Comparison of ENCODE assay signal across 8 cellular contexts in genomic region chr10:100370561-100370975, GRCh38. TPM values are rescaled to one million over a fixed set of nuclear protein-coding genes. Genes with fewer than 3 reads are reported as not detected.
DNase-seq lines count a peak whose midpoint lies in the region; ATAC-seq and TF ChIP-seq lines count a peak whose summit lies in the region.

No MANE protein-coding gene starts in this region.

- H3K79me2 ChIP-seq in ACC112 (ENCODE audit: control insufficient read depth, insufficient read depth, low read length, unreplicated experiment), result no peaks in the 10 kb centered on the region

- no peaks in the 10 kb centered on the region for H3K27me3 Mint-ChIP-seq in WTC11 (ENCODE audit: low read depth)

- TF ChIP-seq CTCF in WTC11 (IDR thresholded peaks at IDR 0.05) (no peak), fibroblast of villous mesenchyme (IDR thresholded peaks at IDR 0.05; ENCODE audit: insufficient read depth, low read depth, low read length) (no peak), spleen (IDR thresholded peaks at IDR 0.05 in 8 of 11, conservative IDR thresholded peaks at IDR 0.05 in 3 of 11) (no peak)

- H3K27me3 ChIP-seq in ACC112 (ENCODE audit: insufficient read depth, low read length) (no peaks in the 10 kb centered on the region), spleen (replicated peaks in 1 of 7) (no peaks in the 10 kb centered on the region)

- POLR2A ChIA-PET in WTC11 (lab: Charles Lee), result interaction anchor here (0.7 to 1.9 kb wide), 2 partner anchors 10 to 24 kb away, joined by 5 to 17 read pairs; partner anchors contain the start of gene SCD

- TF ChIP-seq POLR2A in spleen (IDR thresholded peaks at IDR 0.05), result no peak

- no peaks in the 10 kb centered on the region for H3K9me3 ChIP-seq in spleen

- H3K4me1 ChIP-seq in ACC112 (ENCODE audit: control insufficient read depth, insufficient read depth, low read length, unreplicated experiment), result peaks cover 39% of the 10 kb centered on the region
- peaks cover 34 to 57% (median 45%) of the 10 kb centered on the region in 6 donors for H3K4me1 ChIP-seq in spleen

- intact Hi-C loops in spleen (cut with DNase I; ENCODE audit: low total_unique reads), result no loop called here

- 48 to 60% (median 51%) methylated on average over 5 of the region's 5 CpGs for WGBS in spleen, 5 donors

- H3K4me1 Mint-ChIP-seq in WTC11, result peaks cover 15% of the 10 kb centered on the region

- H3K27ac Mint-ChIP-seq in WTC11, result peak overlapping the region; percentile 92

- H3K36me3 Mint-ChIP-seq in WTC11, result no peaks in the 10 kb centered on the region

- no peak overlapping the region for H3K4me3 Mint-ChIP-seq in WTC11

- ATAC-seq in WTC11, result no peak
- ATAC-seq in GM18520 (IDR thresholded peaks at IDR 0.05; ENCODE audit: unreplicated experiment), result no peak
- ATAC-seq in GM19328 (IDR thresholded peaks at IDR 0.05; ENCODE audit: unreplicated experiment), result no peak
- no peak for ATAC-seq in GM19351 (IDR thresholded peaks at IDR 0.05; ENCODE audit: unreplicated experiment)

- H3K4me3 ChIP-seq in ACC112 (ENCODE audit: low read depth, low read length) (peak overlapping the region; percentile 44; the same call in 1 of the 2 replicates), fibroblast of villous mesenchyme (ENCODE audit: low read depth, low read length) (no peak overlapping the region), spleen (no peak overlapping the region)

- no peaks in the 10 kb centered on the region for H3K9me3 Mint-ChIP-seq in WTC11

- no peaks in the 10 kb centered on the region for H3K36me3 ChIP-seq in ACC112 (ENCODE audit: insufficient read depth, low read length)
- H3K36me3 ChIP-seq in spleen, result no peaks in the 10 kb centered on the region

- peak in 71 of 76 experiments; percentile 11 to 93 (median 70) for DNase-seq in HUDEP-2 (lab: John Stamatoyannopoulos, UW; ENCODE audit: unreplicated experiment in 76 of 76)
- DNase-seq in WTC11 (ENCODE audit: low spot score), result no peak
- peak; percentile 75 for DNase-seq in fibroblast of villous mesenchyme (ENCODE audit: low read depth)
- DNase-seq in spleen, result no peak

- H2AFZ ChIP-seq in ACC112 (ENCODE audit: low read length, unreplicated experiment), result peak overlapping the region; percentile 63

- CTCF ChIA-PET in WTC11 (lab: Charles Lee), result interaction anchor here (0.9 to 1.5 kb wide), 6 partner anchors 24 to 165 kb away, joined by 4 to 10 read pairs (median 4); partner anchors contain the start of genes HIF1AN and SCD

- H3K27ac ChIP-seq in ACC112 (ENCODE audit: low read depth, low read length) (peak overlapping the region; percentile 77), spleen (peak overlapping the region; percentile 38 to 94 (median 80))

TF ChIP-seq in WTC11, 78 proteins besides CTCF, POLR2A, EP300 and RAD21:
- TF ChIP-seq E2F1 (CRISPR knock-in tag; IDR thresholded peaks at IDR 0.05) (no peak), RELA (CRISPR knock-in tag; IDR thresholded peaks at IDR 0.05; ENCODE audit: borderline replicate concordance) (no peak), GABPB1 (CRISPR knock-in tag; IDR thresholded peaks at IDR 0.05) (no peak), NR3C1 (CRISPR knock-in tag; conservative IDR thresholded peaks at IDR 0.05; ENCODE audit: low read depth) (no peak), ZNF232 (CRISPR knock-in tag; IDR thresholded peaks at IDR 0.05) (no peak), CREM (CRISPR knock-in tag; IDR thresholded peaks at IDR 0.05) (no peak), ZNF512 (CRISPR knock-in tag; IDR thresholded peaks at IDR 0.05; ENCODE audit: borderline replicate concordance) (no peak), ZNF138 (CRISPR knock-in tag; conservative IDR thresholded peaks at IDR 0.05) (no peak), TEAD1 (CRISPR knock-in tag; IDR thresholded peaks at IDR 0.05) (no peak), TEAD4 (CRISPR knock-in tag; IDR thresholded peaks at IDR 0.05) (no peak), NR1H2 (CRISPR knock-in tag; IDR thresholded peaks at IDR 0.05) (no peak), ATF6 (CRISPR knock-in tag; IDR thresholded peaks at IDR 0.05) (no peak), ZNF396 (CRISPR knock-in tag; IDR thresholded peaks at IDR 0.05; ENCODE audit: borderline replicate concordance) (no peak), SOX15 (CRISPR knock-in tag; IDR thresholded peaks at IDR 0.05) (no peak), HMGXB4 (CRISPR knock-in tag; IDR thresholded peaks at IDR 0.05) (no peak), ZNF121 (CRISPR knock-in tag; IDR thresholded peaks at IDR 0.05) (no peak), ATF1 (CRISPR knock-in tag; IDR thresholded peaks at IDR 0.05) (no peak), ATF2 (CRISPR knock-in tag; IDR thresholded peaks at IDR 0.05; ENCODE audit: borderline replicate concordance, low read depth) (no peak)

RNA-seq across cellular contexts. Expression of gene SCD, which starts 23.5 kb away (rescaled TPM):
- total RNA-seq in WTC11 (2021) (490 to 556 TPM (median 501 TPM) in 3 replicates), fibroblast of villous mesenchyme (819 and 937 TPM in 2 replicates), spleen (10 to 100 TPM; 21.0 to 56.3 (median 40.1) TPM)
- 1 to 10 TPM; 2.1 to 8.3 (median 5.9) TPM for polyA plus RNA-seq in spleen

RNA-seq across cellular contexts. Expression of gene PKD2L1, which starts 40.5 kb away (rescaled TPM):
- total RNA-seq in WTC11 (2021) (0.09 TPM in 1 of 3 replicates, not detected in the others), fibroblast of villous mesenchyme (not detected in 2 replicates), spleen (1 to 10 TPM in 6 of 7 donors, not detected in 1; 3.0 to 8.7 (median 4.2) TPM)
- polyA plus RNA-seq in spleen, result 1 to 10 TPM; 2.2 to 4.8 (median 3.3) TPM

Comparison
In these comparisons a context has a peak if more than half of its experiments do, and no peak if none do; other contexts are left out.
1. DNase-seq: peak in HUDEP-2 (71 of 76) and fibroblast of villous mesenchyme (single experiment); none in WTC11 (single experiment) and spleen (single experiment).